ENCODE assay signal across 1 cellular context in the genomic region with DNA sequence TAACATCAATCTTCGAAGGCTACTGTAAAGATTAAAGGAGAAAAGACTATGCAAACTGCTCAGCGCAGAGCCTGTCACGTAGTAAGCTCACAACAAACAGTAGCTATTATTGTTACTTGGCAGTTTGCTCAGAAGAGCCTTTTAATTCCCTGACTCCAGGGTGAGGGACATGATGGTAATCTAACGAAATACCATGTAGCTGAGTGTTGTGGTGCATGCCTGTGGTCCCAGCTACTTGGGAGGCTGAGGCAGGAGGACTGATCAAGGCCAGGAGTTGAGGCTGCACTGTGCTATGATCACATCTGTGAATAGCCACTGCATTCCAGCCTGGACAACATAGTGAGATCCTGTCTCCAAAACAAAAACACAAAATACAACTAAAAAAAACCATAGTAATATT.
TF ChIP-seq lines count a peak whose summit lies in the region.

No MANE protein-coding gene starts in this region.

TF ChIP-seq in A549, 52 proteins besides CTCF, POLR2A, EP300 and RAD21 (continued from another document):
- TF ChIP-seq CHD4 (IDR thresholded peaks at IDR 0.05; ENCODE audit: borderline replicate concordance): no peak
- no peak for TF ChIP-seq E2F6 (IDR thresholded peaks at IDR 0.05; ENCODE audit: borderline replicate concordance, low read depth)
- TF ChIP-seq SMC3 (IDR thresholded peaks at IDR 0.05): no peak
- no peak for TF ChIP-seq HMGXB4 (CRISPR knock-in tag; IDR thresholded peaks at IDR 0.05; ENCODE audit: borderline replicate concordance)
- no peak for TF ChIP-seq RNF2 (IDR thresholded peaks at IDR 0.05; ENCODE audit: borderline replicate concordance, low read depth)
- TF ChIP-seq BCL3 (IDR thresholded peaks at IDR 0.05): no peak
- TF ChIP-seq USF2 (IDR thresholded peaks at IDR 0.05): no peak
- TF ChIP-seq TFCP2L1 (CRISPR knock-in tag; IDR thresholded peaks at IDR 0.05): no peak
- TF ChIP-seq RFX5 (IDR thresholded peaks at IDR 0.05): no peak
